In the genomic region with DNA sequence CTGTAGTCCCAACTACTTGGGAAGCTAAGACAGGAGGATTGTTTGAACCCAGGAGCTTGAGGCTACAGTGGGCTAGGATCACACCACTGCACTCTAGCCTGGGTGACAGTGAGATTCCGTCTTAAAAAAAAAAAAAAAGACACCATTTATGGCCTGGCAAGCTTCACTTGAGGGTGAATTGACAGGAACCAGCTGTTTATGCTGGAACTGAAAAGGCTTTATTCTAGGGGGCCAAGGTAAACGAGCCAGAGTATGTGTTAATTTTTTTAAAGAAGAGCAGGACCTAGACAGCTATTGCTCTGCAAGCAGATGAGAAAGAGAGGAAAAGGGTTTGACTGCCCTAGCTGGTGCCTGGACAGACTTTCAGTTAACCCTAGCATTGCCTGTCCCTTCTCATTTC, we compare ENCODE assay signal across 15 cellular contexts. TPM values are rescaled to one million over a fixed set of nuclear protein-coding genes. Genes with fewer than 3 reads are reported as not detected.
DNase-seq lines count a peak whose midpoint lies in the region; TF ChIP-seq lines count a peak whose summit lies in the region.
"Had no signal": no experiment of that assay in that cellular context is flagged by ENCODE, and none has a peak within 500 bp of the region (broad histone marks: within the 10 kb centered on the region; RNA-seq: fewer than 3 reads in every experiment).

No MANE protein-coding gene starts in this region.

- no peaks in the 10 kb centered on the region for H3K36me3 Mint-ChIP-seq in T-helper 2 cell treated with Interferon-gamma antibody and Interleukin-4, amounts not matched to agents 5 μg/mL and 100 μg/mL, for 36 hours (ENCODE audit: low read depth)
- H3K36me3 Mint-ChIP-seq: CD14-positive monocyte; CD4-positive, alpha-beta memory T cell; IgD-negative memory B cell had no signal

- H3K9me3 Mint-ChIP-seq in T-helper 2 cell treated with Interferon-gamma antibody and Interleukin-4, amounts not matched to agents 5 μg/mL and 100 μg/mL, for 36 hours, result no peaks in the 10 kb centered on the region
- H3K9me3 Mint-ChIP-seq: CD14-positive monocyte, IgD-negative memory B cell had no signal

- H3K4me3 Mint-ChIP-seq in T-helper 2 cell treated with Interferon-gamma antibody and Interleukin-4, amounts not matched to agents 5 μg/mL and 100 μg/mL, for 36 hours, result no peak overlapping the region
- H3K4me3 Mint-ChIP-seq: CD14-positive monocyte; CD4-positive, alpha-beta memory T cell; IgD-negative memory B cell had no signal

- peaks cover 29% of the 10 kb centered on the region for H3K27me3 Mint-ChIP-seq in T-helper 2 cell treated with Interferon-gamma antibody and Interleukin-4, amounts not matched to agents 5 μg/mL and 100 μg/mL, for 36 hours (ENCODE audit: low read depth)

- H3K4me1 ChIP-seq in A673 (ENCODE audit: insufficient read depth, low read length, poor library complexity, severe bottlenecking), result peaks cover 3% of the 10 kb centered on the region
- H3K4me1 ChIP-seq in sigmoid colon, result peaks cover 0 to 15% (median 7%) of the 10 kb centered on the region in 4 donors

- H3K4me3 ChIP-seq in A673 (ENCODE audit: low read depth, low read length, poor library complexity, severe bottlenecking), result no peak overlapping the region
- no peak overlapping the region for H3K4me3 ChIP-seq in fibroblast of the aortic adventitia (ENCODE audit: low read depth, low read length)
- no peak overlapping the region for H3K4me3 ChIP-seq in sigmoid colon
- H3K4me3 ChIP-seq: BLaER1 had no signal

- DNase-seq in A673 (ENCODE audit: low spot score), result peak; percentile 44
- peak; percentile 14 for DNase-seq in HCEC 1CT
- DNase-seq in fibroblast of the aortic adventitia (ENCODE audit: low read depth), result peak; percentile 67
- peak; percentile 0 for DNase-seq in sigmoid colon
- no peak for DNase-seq in T-helper 2 cell treated with Interferon-gamma antibody and Interleukin-4, amounts not matched to agents 5 μg/mL and 100 μg/mL, for 36 hours (ENCODE audit: low spot score)
- DNase-seq in cortex of kidney (lab: John Stamatoyannopoulos, UW), result no peak
- DNase-seq: CD4-positive, alpha-beta memory T cell; DMS79 treated with DMSO at 0.1 percent for 48 hours; GF-D8; GOT3; H7 had no signal

- H3K4me1 Mint-ChIP-seq in T-helper 2 cell treated with Interferon-gamma antibody and Interleukin-4, amounts not matched to agents 5 μg/mL and 100 μg/mL, for 36 hours (ENCODE audit: low read depth), result no peaks in the 10 kb centered on the region

- TF ChIP-seq CTCF in A673 (conservative IDR thresholded peaks at IDR 0.05; ENCODE audit: low read depth, low read length) (no peak), fibroblast of the aortic adventitia (IDR thresholded peaks at IDR 0.05; ENCODE audit: insufficient read depth, low read length) (no peak), sigmoid colon (IDR thresholded peaks at IDR 0.05) (no peak)

- H3K36me3 ChIP-seq in A673 (ENCODE audit: insufficient read depth, low read length, poor library complexity, severe bottlenecking), result no peaks in the 10 kb centered on the region
- H3K36me3 ChIP-seq in sigmoid colon, result no peaks in the 10 kb centered on the region
- H3K36me3 ChIP-seq: BLaER1 had no signal

- H3K27me3 ChIP-seq in A673 (replicated peaks; ENCODE audit: insufficient read depth, low read depth, low read length, poor library complexity), result peaks cover 12% of the 10 kb centered on the region
- no peaks in the 10 kb centered on the region for H3K27me3 ChIP-seq in sigmoid colon
- H3K27me3 ChIP-seq: BLaER1 had no signal

- CTCF ChIA-PET in A673 (lab: Charles Lee), result interaction anchor here (0.8 kb wide), 1 partner anchor 146 kb away, joined by 3 read pairs; no protein-coding TSS in a partner anchor

- BruUV-seq in A673 (replicated peaks; lab: Mats Ljungman, UMichigan), result no TSS peak

- POLR2A ChIA-PET in A673 (lab: Charles Lee; ENCODE audit: low non-redundant PET), result no interaction called here

- TF ChIP-seq EP300 in sigmoid colon (IDR thresholded peaks at IDR 0.05), result no peak

- no peak overlapping the region for H3K27ac Mint-ChIP-seq in T-helper 2 cell treated with Interferon-gamma antibody and Interleukin-4, amounts not matched to agents 5 μg/mL and 100 μg/mL, for 36 hours
- H3K27ac Mint-ChIP-seq: CD14-positive monocyte; CD4-positive, alpha-beta memory T cell; IgD-negative memory B cell had no signal

- TF ChIP-seq POLR2A in sigmoid colon (IDR thresholded peaks at IDR 0.05), result no peak

- H3K9me3 ChIP-seq in A673 (ENCODE audit: low read depth, low read length, poor library complexity, severe bottlenecking) (no peaks in the 10 kb centered on the region), sigmoid colon (no peaks in the 10 kb centered on the region)
- H3K9me3 ChIP-seq: BLaER1 had no signal

- H3K27ac ChIP-seq in A673 (ENCODE audit: low read depth, low read length, poor library complexity, severe bottlenecking) (no peak overlapping the region), sigmoid colon (no peak overlapping the region)
- H3K27ac ChIP-seq: BLaER1 had no signal

- 3 to 8% methylated on average over 2 of the region's 2 CpGs for WGBS in sigmoid colon, 2 donors

- intact Hi-C loops in A673 (cut with micrococcal nuclease; ENCODE audit: unreplicated experiment) (no loop called here), sigmoid colon (cut with DNase I) (loop anchor here (5.0 kb wide), 1 partner anchor 36 kb away; a partner anchor contains a TSS)

RNA-seq across cellular contexts. Expression of a gene that starts 37.0 kb away (rescaled TPM):
- total RNA-seq in A673 (2021) (73.6 and 106 TPM in 2 replicates), fibroblast of the aortic adventitia (ENCODE audit: low replicate concordance) (681 and 1,303 TPM in 2 replicates), sigmoid colon (1,000 to 10,000 TPM in 1 of 4 donors, 100 to 1,000 TPM in 3; 445 to 1,159 (median 590) TPM)
- 1,000 to 10,000 TPM; 4,079 to 7,223 (median 4,178) TPM for polyA plus RNA-seq in sigmoid colon

RNA-seq across cellular contexts. Expression of a gene that starts 38.3 kb away (rescaled TPM):
- total RNA-seq in A673 (2021), result not detected in 2 replicates
- total RNA-seq in fibroblast of the aortic adventitia (ENCODE audit: low replicate concordance), result not detected in 2 replicates
- total RNA-seq in sigmoid colon, result not detected
- polyA plus RNA-seq in sigmoid colon, result not detected
- total RNA-seq: CD4-positive, alpha-beta memory T cell; H7; HepG2 had no signal
- polyA plus RNA-seq: CD14-positive monocyte; CD4-positive, alpha-beta memory T cell; HepG2; IgD-negative memory B cell had no signal

RNA-seq across cellular contexts. Expression of a gene that starts 42.0 kb away (rescaled TPM):
- total RNA-seq in A673 (2021), result not detected in 2 replicates
- 0.99 TPM in 1 of 2 replicates, not detected in the other for total RNA-seq in fibroblast of the aortic adventitia (ENCODE audit: low replicate concordance)
- total RNA-seq in sigmoid colon, result not detected
- polyA plus RNA-seq in sigmoid colon, result not detected
- total RNA-seq: H7, HepG2 had no signal
- polyA plus RNA-seq: HepG2 had no signal

RNA-seq across cellular contexts. Expression of a gene that starts 46.9 kb away (rescaled TPM):
- total RNA-seq in A673 (2021), result 17.8 and 20.0 TPM in 2 replicates
- total RNA-seq in fibroblast of the aortic adventitia (ENCODE audit: low replicate concordance), result 203 and 585 TPM in 2 replicates
- 100 to 1,000 TPM; 189 to 486 (median 288) TPM for total RNA-seq in sigmoid colon
- polyA plus RNA-seq in sigmoid colon, result 100 to 1,000 TPM; 304 to 499 (median 336) TPM

RNA-seq across cellular contexts. Expression of a gene that starts 50.3 kb away (rescaled TPM):
- total RNA-seq in A673 (2021) (0.61 and 0.99 TPM in 2 replicates), fibroblast of the aortic adventitia (ENCODE audit: low replicate concordance) (4.3 TPM in 1 of 2 replicates, not detected in the other), sigmoid colon (1 to 10 TPM; 1.1 to 4.3 (median 2.2) TPM)
- polyA plus RNA-seq in sigmoid colon, result 1 to 10 TPM; 1.4 to 3.9 (median 3.6) TPM
- total RNA-seq: CD4-positive, alpha-beta memory T cell had no signal
- polyA plus RNA-seq: CD4-positive, alpha-beta memory T cell; IgD-negative memory B cell had no signal

Comparison
In these comparisons a context has a peak if more than half of its experiments do, and no peak if none do; other contexts are left out.
1. DNase-seq: peak in A673 (single experiment), HCEC 1CT (single experiment), fibroblast of the aortic adventitia (single experiment) and sigmoid colon (single experiment); none in T-helper 2 cell treated with Interferon-gamma antibody and Interleukin-4, amounts not matched to agents 5 μg/mL and 100 μg/mL, for 36 hours (single experiment) and cortex of kidney (single experiment).